11 cellular contexts compared by ENCODE assay signal in genomic region chr20:52820641-52821292, GRCh38.
"Had no signal": no experiment of that assay in that cellular context is flagged by ENCODE, and none has a peak within 500 bp of the region (broad histone marks: within the 10 kb centered on the region; RNA-seq: fewer than 3 reads in every experiment).

No MANE protein-coding gene starts in this region.

- H3K27ac ChIP-seq: GM23248 had no signal

- DNase-seq: GM23248, GOT3, H7, H9, HCEC 1CT, HFFc6 had no signal

- H3K9me3 ChIP-seq: HAP-1 had no signal

- H3K4me3 ChIP-seq: GM23248, GM23338, HAP-1 had no signal

- H2AFZ ChIP-seq: GM23248, GM23338 had no signal

- H3K4me1 ChIP-seq: HAP-1 had no signal

- FAIRE-seq: H1, H54 had no signal

- H3K9ac ChIP-seq: GM23248 had no signal

- H3K4me2 ChIP-seq: GM23338 had no signal

- ATAC-seq: GM23338, HCT116 had no signal

- H3K36me3 ChIP-seq: HAP-1 had no signal
